1 cellular context compared by ENCODE assay signal in the genomic region with DNA sequence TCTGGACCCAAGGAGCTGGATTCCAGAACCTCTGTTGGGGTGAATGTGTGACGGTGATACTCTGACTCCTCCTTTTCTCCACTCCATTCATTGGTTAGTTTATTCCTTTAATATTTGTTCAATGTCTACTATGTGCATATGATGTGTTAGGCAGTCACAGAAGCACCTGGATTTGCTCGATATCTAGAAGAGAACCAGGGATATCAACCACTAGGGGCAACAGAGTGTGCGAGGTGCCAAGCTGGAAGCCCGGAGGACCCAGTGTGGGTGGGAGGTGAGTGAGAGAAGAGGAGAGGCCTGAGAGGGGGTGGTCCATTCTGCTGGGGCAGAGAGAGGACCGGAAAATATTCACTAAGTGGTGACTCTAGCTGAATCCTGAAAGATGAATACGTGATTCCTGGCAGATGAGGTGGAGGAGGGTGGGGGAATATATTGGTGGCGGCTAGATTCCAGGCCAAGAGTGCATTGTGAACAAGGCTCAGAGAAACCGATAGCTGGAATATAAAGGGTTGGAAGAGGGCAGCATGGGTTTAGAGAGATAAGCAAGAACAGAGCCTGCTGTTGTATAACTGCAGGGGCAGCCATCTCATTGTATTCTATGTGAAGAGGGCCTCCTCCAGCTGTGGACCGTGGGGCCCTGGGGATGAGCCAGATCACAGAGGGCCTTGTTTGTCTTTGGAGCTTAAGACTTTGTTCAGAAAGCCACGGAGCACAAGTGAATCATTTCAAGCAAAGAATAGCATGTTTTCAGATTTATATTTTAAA.
A peak's percentile ranks its signal among the peaks of the same experiment; 100 is the strongest.
TF ChIP-seq lines count a peak whose summit lies in the region.

No MANE protein-coding gene starts in this region.

TF ChIP-seq in HepG2, 621 proteins besides CTCF, POLR2A, EP300 and RAD21 (continued from another document and continues in another):
- TF ChIP-seq, protein P1, sequence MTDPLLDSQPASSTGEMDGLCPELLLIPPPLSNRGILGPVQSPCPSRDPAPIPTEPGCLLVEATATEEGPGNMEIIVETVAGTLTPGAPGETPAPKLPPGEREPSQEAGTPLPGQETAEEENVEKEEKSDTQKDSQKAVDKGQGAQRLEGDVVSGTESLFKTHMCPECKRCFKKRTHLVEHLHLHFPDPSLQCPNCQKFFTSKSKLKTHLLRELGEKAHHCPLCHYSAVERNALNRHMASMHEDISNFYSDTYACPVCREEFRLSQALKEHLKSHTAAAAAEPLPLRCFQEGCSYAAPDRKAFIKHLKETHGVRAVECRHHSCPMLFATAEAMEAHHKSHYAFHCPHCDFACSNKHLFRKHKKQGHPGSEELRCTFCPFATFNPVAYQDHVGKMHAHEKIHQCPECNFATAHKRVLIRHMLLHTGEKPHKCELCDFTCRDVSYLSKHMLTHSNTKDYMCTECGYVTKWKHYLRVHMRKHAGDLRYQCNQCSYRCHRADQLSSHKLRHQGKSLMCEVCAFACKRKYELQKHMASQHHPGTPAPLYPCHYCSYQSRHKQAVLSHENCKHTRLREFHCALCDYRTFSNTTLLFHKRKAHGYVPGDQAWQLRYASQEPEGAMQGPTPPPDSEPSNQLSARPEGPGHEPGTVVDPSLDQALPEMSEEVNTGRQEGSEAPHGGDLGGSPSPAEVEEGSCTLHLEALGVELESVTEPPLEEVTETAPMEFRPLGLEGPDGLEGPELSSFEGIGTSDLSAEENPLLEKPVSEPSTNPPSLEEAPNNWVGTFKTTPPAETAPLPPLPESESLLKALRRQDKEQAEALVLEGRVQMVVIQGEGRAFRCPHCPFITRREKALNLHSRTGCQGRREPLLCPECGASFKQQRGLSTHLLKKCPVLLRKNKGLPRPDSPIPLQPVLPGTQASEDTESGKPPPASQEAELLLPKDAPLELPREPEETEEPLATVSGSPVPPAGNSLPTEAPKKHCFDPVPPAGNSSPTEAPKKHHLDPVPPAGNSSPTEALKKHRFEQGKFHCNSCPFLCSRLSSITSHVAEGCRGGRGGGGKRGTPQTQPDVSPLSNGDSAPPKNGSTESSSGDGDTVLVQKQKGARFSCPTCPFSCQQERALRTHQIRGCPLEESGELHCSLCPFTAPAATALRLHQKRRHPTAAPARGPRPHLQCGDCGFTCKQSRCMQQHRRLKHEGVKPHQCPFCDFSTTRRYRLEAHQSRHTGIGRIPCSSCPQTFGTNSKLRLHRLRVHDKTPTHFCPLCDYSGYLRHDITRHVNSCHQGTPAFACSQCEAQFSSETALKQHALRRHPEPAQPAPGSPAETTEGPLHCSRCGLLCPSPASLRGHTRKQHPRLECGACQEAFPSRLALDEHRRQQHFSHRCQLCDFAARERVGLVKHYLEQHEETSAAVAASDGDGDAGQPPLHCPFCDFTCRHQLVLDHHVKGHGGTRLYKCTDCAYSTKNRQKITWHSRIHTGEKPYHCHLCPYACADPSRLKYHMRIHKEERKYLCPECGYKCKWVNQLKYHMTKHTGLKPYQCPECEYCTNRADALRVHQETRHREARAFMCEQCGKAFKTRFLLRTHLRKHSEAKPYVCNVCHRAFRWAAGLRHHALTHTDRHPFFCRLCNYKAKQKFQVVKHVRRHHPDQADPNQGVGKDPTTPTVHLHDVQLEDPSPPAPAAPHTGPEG (CRISPR knock-in tag; IDR thresholded peaks at IDR 0.05): no peak
- TF ChIP-seq NFATC3 (CRISPR knock-in tag; IDR thresholded peaks at IDR 0.05): no peak
- TF ChIP-seq KAT7 (CRISPR knock-in tag; IDR thresholded peaks at IDR 0.05; ENCODE audit: borderline replicate concordance): no peak
- TF ChIP-seq ZNF577 (CRISPR knock-in tag; IDR thresholded peaks at IDR 0.05; ENCODE audit: borderline replicate concordance, low read depth): no peak
- TF ChIP-seq ZFP36L1 (CRISPR knock-in tag; IDR thresholded peaks at IDR 0.05): no peak
- no peak for TF ChIP-seq LCORL (IDR thresholded peaks at IDR 0.05)
- TF ChIP-seq LCORL (CRISPR knock-in tag; IDR thresholded peaks at IDR 0.05): peak; percentile 31; the same call in 1 of the 2 replicates
- TF ChIP-seq FLYWCH1 (CRISPR knock-in tag; IDR thresholded peaks at IDR 0.05): no peak
- no peak; the same call in 1 of the 2 replicates for TF ChIP-seq YEATS4 (CRISPR knock-in tag; IDR thresholded peaks at IDR 0.05; ENCODE audit: borderline replicate concordance)
- TF ChIP-seq ZMYM4 (CRISPR knock-in tag; IDR thresholded peaks at IDR 0.05): peak; percentile 53; the same call in 1 of the 2 replicates
- TF ChIP-seq, protein P2, sequence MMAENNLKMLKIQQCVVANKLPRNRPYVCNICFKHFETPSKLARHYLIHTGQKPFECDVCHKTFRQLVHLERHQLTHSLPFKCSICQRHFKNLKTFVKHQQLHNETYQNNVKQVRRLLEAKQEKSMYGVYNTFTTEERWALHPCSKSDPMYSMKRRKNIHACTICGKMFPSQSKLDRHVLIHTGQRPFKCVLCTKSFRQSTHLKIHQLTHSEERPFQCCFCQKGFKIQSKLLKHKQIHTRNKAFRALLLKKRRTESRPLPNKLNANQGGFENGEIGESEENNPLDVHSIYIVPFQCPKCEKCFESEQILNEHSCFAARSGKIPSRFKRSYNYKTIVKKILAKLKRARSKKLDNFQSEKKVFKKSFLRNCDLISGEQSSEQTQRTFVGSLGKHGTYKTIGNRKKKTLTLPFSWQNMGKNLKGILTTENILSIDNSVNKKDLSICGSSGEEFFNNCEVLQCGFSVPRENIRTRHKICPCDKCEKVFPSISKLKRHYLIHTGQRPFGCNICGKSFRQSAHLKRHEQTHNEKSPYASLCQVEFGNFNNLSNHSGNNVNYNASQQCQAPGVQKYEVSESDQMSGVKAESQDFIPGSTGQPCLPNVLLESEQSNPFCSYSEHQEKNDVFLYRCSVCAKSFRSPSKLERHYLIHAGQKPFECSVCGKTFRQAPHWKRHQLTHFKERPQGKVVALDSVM (CRISPR knock-in tag; IDR thresholded peaks at IDR 0.05): no peak
- TF ChIP-seq ZNF230 (CRISPR knock-in tag; IDR thresholded peaks at IDR 0.05): no peak
- no peak for TF ChIP-seq ZC3H13 (CRISPR knock-in tag; IDR thresholded peaks at IDR 0.05)
- no peak for TF ChIP-seq MATR3 (CRISPR knock-in tag; IDR thresholded peaks at IDR 0.05)
- TF ChIP-seq AKAP8 (CRISPR knock-in tag; IDR thresholded peaks at IDR 0.05): no peak
- peak; percentile 70; the same call in 1 of the 2 replicates for TF ChIP-seq CREM (IDR thresholded peaks at IDR 0.05)
- no peak for TF ChIP-seq CREM (CRISPR knock-in tag; IDR thresholded peaks at IDR 0.05)
- peak; percentile 58; the same call in 1 of the 2 replicates for TF ChIP-seq ZNF614 (CRISPR knock-in tag; IDR thresholded peaks at IDR 0.05; ENCODE audit: borderline replicate concordance)
- no peak for TF ChIP-seq ZNF660 (CRISPR knock-in tag; IDR thresholded peaks at IDR 0.05; ENCODE audit: borderline replicate concordance, low read depth)
- TF ChIP-seq ZNF552 (CRISPR knock-in tag; IDR thresholded peaks at IDR 0.05; ENCODE audit: borderline replicate concordance): no peak
- TF ChIP-seq ZFP36L2 (CRISPR knock-in tag; IDR thresholded peaks at IDR 0.05): no peak
- TF ChIP-seq, protein P3, sequence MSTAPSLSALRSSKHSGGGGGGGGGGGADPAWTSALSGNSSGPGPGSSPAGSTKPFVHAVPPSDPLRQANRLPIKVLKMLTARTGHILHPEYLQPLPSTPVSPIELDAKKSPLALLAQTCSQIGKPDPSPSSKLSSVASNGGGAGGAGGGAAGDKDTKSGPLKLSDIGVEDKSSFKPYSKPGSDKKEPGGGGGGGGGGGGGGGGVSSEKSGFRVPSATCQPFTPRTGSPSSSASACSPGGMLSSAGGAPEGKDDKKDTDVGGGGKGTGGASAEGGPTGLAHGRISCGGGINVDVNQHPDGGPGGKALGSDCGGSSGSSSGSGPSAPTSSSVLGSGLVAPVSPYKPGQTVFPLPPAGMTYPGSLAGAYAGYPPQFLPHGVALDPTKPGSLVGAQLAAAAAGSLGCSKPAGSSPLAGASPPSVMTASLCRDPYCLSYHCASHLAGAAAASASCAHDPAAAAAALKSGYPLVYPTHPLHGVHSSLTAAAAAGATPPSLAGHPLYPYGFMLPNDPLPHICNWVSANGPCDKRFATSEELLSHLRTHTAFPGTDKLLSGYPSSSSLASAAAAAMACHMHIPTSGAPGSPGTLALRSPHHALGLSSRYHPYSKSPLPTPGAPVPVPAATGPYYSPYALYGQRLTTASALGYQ (CRISPR knock-in tag; IDR thresholded peaks at IDR 0.05): peak; percentile 45; the same call in 1 of the 2 replicates
- no peak for TF ChIP-seq ZNF724P (CRISPR knock-in tag; IDR thresholded peaks at IDR 0.05; ENCODE audit: borderline replicate concordance)
- no peak for TF ChIP-seq TEAD3 (CRISPR knock-in tag; optimal IDR thresholded peaks at IDR 0.05; ENCODE audit: borderline replicate concordance)
- TF ChIP-seq MLLT10 (CRISPR knock-in tag; IDR thresholded peaks at IDR 0.05): no peak
- no peak for TF ChIP-seq SRSF1 (optimal IDR thresholded peaks at IDR 0.05; ENCODE audit: low read depth, low read length)
- TF ChIP-seq, protein P4, sequence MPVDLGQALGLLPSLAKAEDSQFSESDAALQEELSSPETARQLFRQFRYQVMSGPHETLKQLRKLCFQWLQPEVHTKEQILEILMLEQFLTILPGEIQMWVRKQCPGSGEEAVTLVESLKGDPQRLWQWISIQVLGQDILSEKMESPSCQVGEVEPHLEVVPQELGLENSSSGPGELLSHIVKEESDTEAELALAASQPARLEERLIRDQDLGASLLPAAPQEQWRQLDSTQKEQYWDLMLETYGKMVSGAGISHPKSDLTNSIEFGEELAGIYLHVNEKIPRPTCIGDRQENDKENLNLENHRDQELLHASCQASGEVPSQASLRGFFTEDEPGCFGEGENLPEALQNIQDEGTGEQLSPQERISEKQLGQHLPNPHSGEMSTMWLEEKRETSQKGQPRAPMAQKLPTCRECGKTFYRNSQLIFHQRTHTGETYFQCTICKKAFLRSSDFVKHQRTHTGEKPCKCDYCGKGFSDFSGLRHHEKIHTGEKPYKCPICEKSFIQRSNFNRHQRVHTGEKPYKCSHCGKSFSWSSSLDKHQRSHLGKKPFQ (CRISPR knock-in tag; IDR thresholded peaks at IDR 0.05; ENCODE audit: insufficient replicate concordance): peak; percentile 24
- TF ChIP-seq, protein P5, sequence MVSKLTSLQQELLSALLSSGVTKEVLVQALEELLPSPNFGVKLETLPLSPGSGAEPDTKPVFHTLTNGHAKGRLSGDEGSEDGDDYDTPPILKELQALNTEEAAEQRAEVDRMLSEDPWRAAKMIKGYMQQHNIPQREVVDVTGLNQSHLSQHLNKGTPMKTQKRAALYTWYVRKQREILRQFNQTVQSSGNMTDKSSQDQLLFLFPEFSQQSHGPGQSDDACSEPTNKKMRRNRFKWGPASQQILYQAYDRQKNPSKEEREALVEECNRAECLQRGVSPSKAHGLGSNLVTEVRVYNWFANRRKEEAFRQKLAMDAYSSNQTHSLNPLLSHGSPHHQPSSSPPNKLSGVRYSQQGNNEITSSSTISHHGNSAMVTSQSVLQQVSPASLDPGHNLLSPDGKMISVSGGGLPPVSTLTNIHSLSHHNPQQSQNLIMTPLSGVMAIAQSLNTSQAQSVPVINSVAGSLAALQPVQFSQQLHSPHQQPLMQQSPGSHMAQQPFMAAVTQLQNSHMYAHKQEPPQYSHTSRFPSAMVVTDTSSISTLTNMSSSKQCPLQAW (CRISPR knock-in tag; IDR thresholded peaks at IDR 0.05): peak; percentile 44; the same call in 1 of the 2 replicates
- TF ChIP-seq NR3C1 (CRISPR knock-in tag; IDR thresholded peaks at IDR 0.05): no peak
- no peak for TF ChIP-seq ZFP37 (CRISPR knock-in tag; IDR thresholded peaks at IDR 0.05; ENCODE audit: borderline replicate concordance)
- no peak for TF ChIP-seq PLRG1 (conservative IDR thresholded peaks at IDR 0.05)
- no peak for TF ChIP-seq ZSCAN22 (CRISPR knock-in tag; IDR thresholded peaks at IDR 0.05)
- no peak for TF ChIP-seq GABPB1 (CRISPR knock-in tag; IDR thresholded peaks at IDR 0.05)
- TF ChIP-seq ZNF232 (CRISPR knock-in tag; IDR thresholded peaks at IDR 0.05; ENCODE audit: borderline replicate concordance): no peak
- TF ChIP-seq MYNN (CRISPR knock-in tag; IDR thresholded peaks at IDR 0.05; ENCODE audit: low read depth): no peak
- TF ChIP-seq ZKSCAN5 (CRISPR knock-in tag; IDR thresholded peaks at IDR 0.05): peak; percentile 79
- TF ChIP-seq STAG1 (CRISPR knock-in tag; IDR thresholded peaks at IDR 0.05): peak; percentile 28; the same call in 1 of the 2 replicates
- no peak for TF ChIP-seq KMT2B (CRISPR knock-in tag; IDR thresholded peaks at IDR 0.05)
- TF ChIP-seq ELF4 (CRISPR knock-in tag; IDR thresholded peaks at IDR 0.05; ENCODE audit: borderline replicate concordance): no peak
- TF ChIP-seq ZNF615 (CRISPR knock-in tag; IDR thresholded peaks at IDR 0.05; ENCODE audit: borderline replicate concordance): peak; percentile 24; the same call in 1 of the 2 replicates
- TF ChIP-seq NCOR1 (IDR thresholded peaks at IDR 0.05; ENCODE audit: borderline replicate concordance, low read length): peak; percentile 33; the same call in 1 of the 2 replicates
- no peak for TF ChIP-seq SP2 (CRISPR knock-in tag; IDR thresholded peaks at IDR 0.05)
- TF ChIP-seq, protein P6, sequence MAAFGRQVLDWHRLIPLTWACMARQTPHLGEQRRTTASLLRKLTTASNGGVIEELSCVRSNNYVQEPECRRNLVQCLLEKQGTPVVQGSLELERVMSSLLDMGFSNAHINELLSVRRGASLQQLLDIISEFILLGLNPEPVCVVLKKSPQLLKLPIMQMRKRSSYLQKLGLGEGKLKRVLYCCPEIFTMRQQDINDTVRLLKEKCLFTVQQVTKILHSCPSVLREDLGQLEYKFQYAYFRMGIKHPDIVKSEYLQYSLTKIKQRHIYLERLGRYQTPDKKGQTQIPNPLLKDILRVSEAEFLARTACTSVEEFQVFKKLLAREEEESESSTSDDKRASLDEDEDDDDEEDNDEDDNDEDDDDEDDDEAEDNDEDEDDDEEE (CRISPR knock-in tag; IDR thresholded peaks at IDR 0.05): 0 out of 2 replicates have a peak, but pooled peaks have one; percentile 17
- peak; percentile 56 for TF ChIP-seq POGZ (CRISPR knock-in tag; IDR thresholded peaks at IDR 0.05)
